In genomic region chr15:43268111-43269105, GRCh38 we compare ENCODE assay signal across 12 cellular contexts. TPM values are rescaled to one million over a fixed set of nuclear protein-coding genes. Genes with fewer than 3 reads are reported as not detected.
DNase-seq lines count a peak whose midpoint lies in the region; FAIRE-seq and TF ChIP-seq lines count a peak whose summit lies in the region.
"Had no signal": no experiment of that assay in that cellular context is flagged by ENCODE, and none has a peak within 500 bp of the region (broad histone marks: within the 10 kb centered on the region; RNA-seq: fewer than 3 reads in every experiment).

No MANE protein-coding gene starts in this region.

- no peaks in the 10 kb centered on the region for H3K9me3 ChIP-seq in astrocyte (ENCODE audit: insufficient read depth, low read depth, low read length)
- H3K9me3 ChIP-seq in Karpas-422 (ENCODE audit: low read length), result no peaks in the 10 kb centered on the region

- no peaks in the 10 kb centered on the region for H3K4me1 Mint-ChIP-seq in astrocyte (ENCODE audit: low read depth, unreplicated experiment)

- FAIRE-seq in astrocyte (lab: Jason Lieb, UNC), result no peak

- H3K79me2 ChIP-seq in astrocyte (ENCODE audit: insufficient read depth, low read length) (no peaks in the 10 kb centered on the region), Karpas-422 (ENCODE audit: low read length) (no peaks in the 10 kb centered on the region)

- H3K36me3 Mint-ChIP-seq in astrocyte (ENCODE audit: low read depth, unreplicated experiment), result no peaks in the 10 kb centered on the region

- H3K27ac Mint-ChIP-seq in astrocyte (ENCODE audit: unreplicated experiment), result no peak overlapping the region

- H2AFZ ChIP-seq in astrocyte (ENCODE audit: low read depth, low read length) (no peak overlapping the region), Karpas-422 (ENCODE audit: low read length) (no peak overlapping the region)

- no peak overlapping the region for H3K9ac ChIP-seq in astrocyte (ENCODE audit: low read length)
- no peak overlapping the region for H3K9ac ChIP-seq in Karpas-422 (ENCODE audit: low read length)

- H4K20me1 ChIP-seq in astrocyte (ENCODE audit: insufficient read depth, low read length) (no peaks in the 10 kb centered on the region), Karpas-422 (ENCODE audit: insufficient read depth, low read depth, low read length) (no peaks in the 10 kb centered on the region)

- H3K27me3 ChIP-seq in HL-60 (ENCODE audit: insufficient read depth, poor library complexity, severe bottlenecking) (no peaks in the 10 kb centered on the region), astrocyte (ENCODE audit: insufficient read depth, low read length) (peaks cover 33% of the 10 kb centered on the region), Karpas-422 (ENCODE audit: low read length) (no peaks in the 10 kb centered on the region)

- DNase-seq in DMS 273 (lab: John Stamatoyannopoulos, UW; ENCODE audit: unreplicated experiment) (peak; percentile 10), DMS 273 treated with DMSO at 0.1 percent for 48 hours (lab: John Stamatoyannopoulos, UW) (no peak), HL-60 (ENCODE audit: low read depth in 1 of 2, low spot score in 1 of 2) (peak; percentile 45 to 71), astrocyte (ENCODE audit: low read depth) (no peak), myocyte (ENCODE audit: low read depth) (peak; percentile 34), Karpas-422 (no peak), NCI-H1092 treated with DMSO at 0.1 percent for 48 hours (lab: John Stamatoyannopoulos, UW) (no peak), NCI-H2227 treated with DMSO at 0.1 percent for 48 hours (lab: John Stamatoyannopoulos, UW) (no peak)
- DNase-seq: stimulated activated CD4-positive, alpha-beta T cell treated with anti-CD3 and anti-CD28 coated beads, Interleukin-4, amount 100 ng/mL, for 1 hour had no signal

- TF ChIP-seq CTCF in HL-60 (IDR thresholded peaks at IDR 0.05; ENCODE audit: insufficient read depth, low read length) (peak; percentile 33), astrocyte (IDR thresholded peaks at IDR 0.05; ENCODE audit: insufficient read depth, low read depth, low read length) (peak; percentile 25)

- H3K4me1 ChIP-seq in astrocyte (ENCODE audit: insufficient read depth, low read length), result no peaks in the 10 kb centered on the region
- H3K4me1 ChIP-seq in Karpas-422 (ENCODE audit: low read length), result peaks cover 7% of the 10 kb centered on the region

- H3K4me3 ChIP-seq in HL-60 (replicated peaks; ENCODE audit: insufficient read depth, low read length), result no peak overlapping the region
- no peak overlapping the region for H3K4me3 ChIP-seq in astrocyte (ENCODE audit: insufficient read depth, low read depth, low read length)
- no peak overlapping the region for H3K4me3 ChIP-seq in Karpas-422 (ENCODE audit: low read length)

- H3K9me2 ChIP-seq in Karpas-422 (replicated peaks; ENCODE audit: insufficient read depth, low read length), result no peaks in the 10 kb centered on the region

- H3K27ac ChIP-seq in HL-60 (replicated peaks) (no peak overlapping the region), astrocyte (ENCODE audit: low read depth, low read length) (no peak overlapping the region), Karpas-422 (ENCODE audit: low read length) (no peak overlapping the region)
- H3K27ac ChIP-seq: 22Rv1, RWPE1 had no signal

- H3K4me2 ChIP-seq in astrocyte (ENCODE audit: low read length), result no peak overlapping the region
- H3K4me2 ChIP-seq in Karpas-422 (ENCODE audit: low read depth, low read length, poor library complexity, severe bottlenecking), result no peak overlapping the region

- peaks cover 7% of the 10 kb centered on the region for H3K9me3 Mint-ChIP-seq in astrocyte (ENCODE audit: unreplicated experiment)

- peaks cover 45% of the 10 kb centered on the region for H3K27me3 Mint-ChIP-seq in astrocyte (ENCODE audit: low read depth, unreplicated experiment)

- H3K36me3 ChIP-seq in astrocyte (ENCODE audit: insufficient read depth, low read length), result no peaks in the 10 kb centered on the region
- H3K36me3 ChIP-seq in Karpas-422 (ENCODE audit: insufficient read depth, low read length), result no peaks in the 10 kb centered on the region

- H3K4me3 Mint-ChIP-seq in astrocyte (ENCODE audit: unreplicated experiment), result no peak overlapping the region

RNA-seq across cellular contexts. Expression of gene TGM5, which starts 1.7 kb away (rescaled TPM):
- total RNA-seq in astrocyte (0.16 TPM in 1 of 2 replicates, not detected in the other), myocyte (0.21 TPM in 1 of 2 replicates, not detected in the other)
- not detected for polyA plus RNA-seq in myocyte (2012)
- total RNA-seq in Karpas-422 (2014; rRNA removed; shearing (Covaris generic); ENCODE audit: low replicate concordance), result not detected in 2 replicates
- total RNA-seq: liver had no signal
- polyA plus RNA-seq: liver had no signal

RNA-seq across cellular contexts. Expression of gene TGM7, which starts 33.6 kb away (rescaled TPM):
- total RNA-seq in astrocyte, result not detected in 2 replicates
- not detected in 2 replicates for total RNA-seq in myocyte
- polyA plus RNA-seq in myocyte (2012), result not detected
- not detected in 2 replicates for total RNA-seq in Karpas-422 (2014; rRNA removed; shearing (Covaris generic); ENCODE audit: low replicate concordance)
- total RNA-seq: liver had no signal
- polyA plus RNA-seq: liver had no signal

RNA-seq across cellular contexts. Expression of gene EPB42, which starts 47.6 kb away (rescaled TPM):
- total RNA-seq in astrocyte (not detected in 2 replicates), myocyte (not detected in 2 replicates)
- not detected for polyA plus RNA-seq in myocyte (2012)
- total RNA-seq in Karpas-422 (2014; rRNA removed; shearing (Covaris generic); ENCODE audit: low replicate concordance), result not detected in 2 replicates

Comparison
In these comparisons a context has a peak if more than half of its experiments do, and no peak if none do; other contexts are left out.
1. DNase-seq: peak in DMS 273 (single experiment), HL-60 (2 of 2) and myocyte (single experiment); none in DMS 273 treated with DMSO at 0.1 percent for 48 hours (single experiment), astrocyte (single experiment), Karpas-422 (single experiment), NCI-H1092 treated with DMSO at 0.1 percent for 48 hours (single experiment) and NCI-H2227 treated with DMSO at 0.1 percent for 48 hours (single experiment).